1 cellular context compared by ENCODE assay signal in the genomic region with DNA sequence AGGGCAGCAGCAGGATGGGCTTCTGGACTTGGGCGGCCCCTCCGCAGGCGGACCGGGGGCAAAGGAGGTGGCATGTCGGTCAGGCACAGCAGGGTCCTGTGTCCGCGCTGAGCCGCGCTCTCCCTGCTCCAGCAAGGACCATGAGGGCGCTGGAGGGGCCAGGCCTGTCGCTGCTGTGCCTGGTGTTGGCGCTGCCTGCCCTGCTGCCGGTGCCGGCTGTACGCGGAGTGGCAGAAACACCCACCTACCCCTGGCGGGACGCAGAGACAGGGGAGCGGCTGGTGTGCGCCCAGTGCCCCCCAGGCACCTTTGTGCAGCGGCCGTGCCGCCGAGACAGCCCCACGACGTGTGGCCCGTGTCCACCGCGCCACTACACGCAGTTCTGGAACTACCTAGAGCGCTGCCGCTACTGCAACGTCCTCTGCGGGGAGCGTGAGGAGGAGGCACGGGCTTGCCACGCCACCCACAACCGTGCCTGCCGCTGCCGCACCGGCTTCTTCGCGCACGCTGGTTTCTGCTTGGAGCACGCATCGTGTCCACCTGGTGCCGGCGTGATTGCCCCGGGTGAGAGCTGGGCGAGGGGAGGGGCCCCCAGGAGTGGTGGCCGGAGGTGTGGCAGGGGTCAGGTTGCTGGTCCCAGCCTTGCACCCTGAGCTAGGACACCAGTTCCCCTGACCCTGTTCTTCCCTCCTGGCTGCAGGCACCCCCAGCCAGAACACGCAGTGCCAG.
TF ChIP-seq lines count a peak whose summit lies in the region.

A gene with protein sequence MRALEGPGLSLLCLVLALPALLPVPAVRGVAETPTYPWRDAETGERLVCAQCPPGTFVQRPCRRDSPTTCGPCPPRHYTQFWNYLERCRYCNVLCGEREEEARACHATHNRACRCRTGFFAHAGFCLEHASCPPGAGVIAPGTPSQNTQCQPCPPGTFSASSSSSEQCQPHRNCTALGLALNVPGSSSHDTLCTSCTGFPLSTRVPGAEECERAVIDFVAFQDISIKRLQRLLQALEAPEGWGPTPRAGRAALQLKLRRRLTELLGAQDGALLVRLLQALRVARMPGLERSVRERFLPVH (plus strand): TSS at position 25 of the 729 bp plus-strand sequence. CDS start 116 bp downstream, at position 141.

TF ChIP-seq in SK-N-SH, 30 proteins besides CTCF, POLR2A, EP300 and RAD21 (continued from another document):
- TF ChIP-seq, protein P1, sequence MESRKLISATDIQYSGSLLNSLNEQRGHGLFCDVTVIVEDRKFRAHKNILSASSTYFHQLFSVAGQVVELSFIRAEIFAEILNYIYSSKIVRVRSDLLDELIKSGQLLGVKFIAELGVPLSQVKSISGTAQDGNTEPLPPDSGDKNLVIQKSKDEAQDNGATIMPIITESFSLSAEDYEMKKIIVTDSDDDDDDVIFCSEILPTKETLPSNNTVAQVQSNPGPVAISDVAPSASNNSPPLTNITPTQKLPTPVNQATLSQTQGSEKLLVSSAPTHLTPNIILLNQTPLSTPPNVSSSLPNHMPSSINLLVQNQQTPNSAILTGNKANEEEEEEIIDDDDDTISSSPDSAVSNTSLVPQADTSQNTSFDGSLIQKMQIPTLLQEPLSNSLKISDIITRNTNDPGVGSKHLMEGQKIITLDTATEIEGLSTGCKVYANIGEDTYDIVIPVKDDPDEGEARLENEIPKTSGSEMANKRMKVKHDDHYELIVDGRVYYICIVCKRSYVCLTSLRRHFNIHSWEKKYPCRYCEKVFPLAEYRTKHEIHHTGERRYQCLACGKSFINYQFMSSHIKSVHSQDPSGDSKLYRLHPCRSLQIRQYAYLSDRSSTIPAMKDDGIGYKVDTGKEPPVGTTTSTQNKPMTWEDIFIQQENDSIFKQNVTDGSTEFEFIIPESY (IDR thresholded peaks at IDR 0.05; ENCODE audit: borderline replicate concordance, low read depth): peak; percentile 19; the same call in 1 of the 2 replicates
- TF ChIP-seq RCOR1 (IDR thresholded peaks at IDR 0.05; ENCODE audit: low read length): no peak
- no peak for TF ChIP-seq NRF1 (IDR thresholded peaks at IDR 0.05; ENCODE audit: low read depth, low read length)
- TF ChIP-seq, protein P2, sequence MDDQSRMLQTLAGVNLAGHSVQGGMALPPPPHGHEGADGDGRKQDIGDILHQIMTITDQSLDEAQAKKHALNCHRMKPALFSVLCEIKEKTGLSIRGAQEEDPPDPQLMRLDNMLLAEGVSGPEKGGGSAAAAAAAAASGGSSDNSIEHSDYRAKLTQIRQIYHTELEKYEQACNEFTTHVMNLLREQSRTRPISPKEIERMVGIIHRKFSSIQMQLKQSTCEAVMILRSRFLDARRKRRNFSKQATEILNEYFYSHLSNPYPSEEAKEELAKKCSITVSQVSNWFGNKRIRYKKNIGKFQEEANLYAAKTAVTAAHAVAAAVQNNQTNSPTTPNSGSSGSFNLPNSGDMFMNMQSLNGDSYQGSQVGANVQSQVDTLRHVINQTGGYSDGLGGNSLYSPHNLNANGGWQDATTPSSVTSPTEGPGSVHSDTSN (IDR thresholded peaks at IDR 0.05): peak; percentile 21
